ENCODE assay signal across 1 cellular context in the genomic region with DNA sequence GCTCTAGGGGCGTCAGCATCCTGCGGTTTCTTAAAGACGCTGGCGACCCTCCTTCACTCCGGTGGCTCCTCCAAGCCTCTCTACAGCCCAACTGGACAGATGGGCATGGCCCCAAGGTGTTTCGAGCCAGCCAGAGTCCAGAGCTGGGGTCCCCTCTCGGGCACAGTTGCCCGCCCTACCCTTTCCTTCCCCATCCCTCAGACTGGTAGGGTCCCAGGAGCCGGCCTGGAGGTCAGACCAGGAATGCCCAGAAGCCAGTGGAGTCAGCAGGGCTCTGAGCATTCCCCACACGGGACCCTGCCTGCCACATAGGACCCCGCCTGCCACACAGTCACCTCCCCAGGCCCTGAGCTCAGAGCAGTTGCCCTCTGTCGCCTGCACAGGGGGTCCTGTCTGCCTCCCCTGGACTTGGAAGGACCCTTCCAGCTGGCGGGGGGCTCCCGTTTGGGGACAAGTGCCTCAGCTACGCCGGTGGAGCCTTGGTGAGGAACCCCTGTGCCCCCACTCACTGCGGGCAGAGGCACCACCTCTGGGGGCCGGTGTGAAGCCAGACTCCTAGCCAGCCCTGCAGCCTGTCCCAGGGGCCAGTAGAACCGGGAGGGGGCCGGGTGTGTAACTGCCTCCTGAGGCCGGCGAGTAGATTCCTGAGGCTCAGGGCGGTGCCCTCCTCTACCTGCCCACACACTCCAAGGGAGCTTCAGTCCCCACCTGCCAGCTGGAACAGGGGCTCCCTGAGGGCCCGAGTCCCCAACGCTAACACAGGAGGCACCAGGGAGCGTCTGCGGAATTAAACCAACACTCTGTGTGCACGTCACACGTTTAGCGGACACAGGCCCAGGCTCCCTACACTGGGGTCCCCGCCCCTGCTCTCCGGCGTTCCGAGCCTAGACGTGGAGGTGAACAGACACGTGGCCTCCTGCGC.
TF ChIP-seq lines count a peak whose summit lies in the region.

No MANE protein-coding gene starts in this region.

TF ChIP-seq in endothelial cell of umbilical vein, 7 proteins besides CTCF, POLR2A, EP300 and RAD21 (continued from another document):
- TF ChIP-seq GATA2 (IDR thresholded peaks at IDR 0.05; ENCODE audit: insufficient read depth, insufficient read length, low read depth, low read length) (no peak), JUN (IDR thresholded peaks at IDR 0.05; ENCODE audit: borderline replicate concordance, insufficient read depth, insufficient read length, low read depth) (no peak), EZH2 (IDR thresholded peaks at IDR 0.05; ENCODE audit: borderline replicate concordance, low read depth, low read length, severe bottlenecking) (no peak)
- TF ChIP-seq, protein P1, sequence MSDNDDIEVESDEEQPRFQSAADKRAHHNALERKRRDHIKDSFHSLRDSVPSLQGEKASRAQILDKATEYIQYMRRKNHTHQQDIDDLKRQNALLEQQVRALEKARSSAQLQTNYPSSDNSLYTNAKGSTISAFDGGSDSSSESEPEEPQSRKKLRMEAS (IDR thresholded peaks at IDR 0.05; ENCODE audit: insufficient read depth, insufficient read length): no peak
TF ChIP-seq in endothelial cell of umbilical vein: peak in this region for 0.
